10 cellular contexts compared by ENCODE assay signal in the genomic region with DNA sequence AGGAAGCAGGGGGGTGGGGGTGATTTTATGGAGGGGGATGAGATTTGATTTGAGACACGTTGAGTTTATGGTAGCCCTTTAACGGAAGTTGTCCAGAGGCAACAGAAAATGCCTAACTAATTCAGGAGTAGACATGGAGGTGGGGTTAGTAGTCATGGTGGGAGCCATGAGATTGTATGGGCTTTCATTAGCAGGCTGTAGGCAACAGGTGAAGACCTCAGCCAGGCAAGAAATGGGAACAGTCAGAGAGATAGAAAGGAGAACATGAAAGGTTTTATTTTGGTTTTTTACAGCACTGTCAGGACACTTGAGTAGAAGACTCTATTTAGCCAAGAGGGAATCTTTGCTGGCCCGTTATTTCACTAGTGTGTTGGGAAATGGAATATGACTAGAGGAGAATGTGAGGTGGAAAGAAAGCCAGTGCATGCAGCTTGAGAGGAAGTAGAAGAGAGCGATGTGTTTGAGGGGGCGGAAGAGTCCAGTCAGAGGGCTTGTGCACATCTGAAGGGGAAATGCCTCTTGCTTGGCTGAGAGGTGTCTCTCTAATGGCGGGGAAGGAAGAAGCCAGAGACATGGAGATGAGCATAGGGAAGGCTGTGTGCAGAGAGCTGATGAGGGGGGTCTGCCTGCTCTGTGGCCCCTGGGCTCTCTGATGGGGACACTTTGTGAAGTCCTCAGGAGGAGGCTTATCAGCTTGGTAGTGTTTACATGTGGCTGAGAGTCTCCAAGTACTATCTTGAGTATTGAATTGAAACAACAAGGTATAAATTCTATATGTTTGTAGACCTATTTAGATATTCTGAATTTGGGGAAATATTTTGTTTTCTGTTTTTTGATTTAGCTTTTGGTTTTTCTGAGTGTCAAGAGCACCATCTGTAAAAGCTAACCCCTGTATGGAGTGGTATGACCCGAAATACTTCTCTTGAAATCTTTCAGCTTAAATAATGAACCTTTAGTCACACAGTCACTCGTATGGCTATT.
DNase-seq lines count a peak whose midpoint lies in the region; ATAC-seq and TF ChIP-seq lines count a peak whose summit lies in the region.
"Had no signal": no experiment of that assay in that cellular context is flagged by ENCODE, and none has a peak within 500 bp of the region (broad histone marks: within the 10 kb centered on the region; RNA-seq: fewer than 3 reads in every experiment).

No MANE protein-coding gene starts in this region.

- H3K27me3 ChIP-seq in foreskin keratinocyte, result no peaks in the 10 kb centered on the region
- H3K27me3 ChIP-seq: breast epithelium had no signal

- no peak overlapping the region for H3K4me3 ChIP-seq in lower leg skin (ENCODE audit: low read depth, poor library complexity, severe bottlenecking)
- H3K4me3 ChIP-seq: breast epithelium had no signal

- WGBS in lower leg skin, 2 donors, result 87 to 89% methylated on average over 8 of the region's 8 CpGs

- H3K36me3 Mint-ChIP-seq in progenitor cell of endocrine pancreas (ENCODE audit: insufficient read depth), result peaks cover 29% of the 10 kb centered on the region

- H3K4me3 Mint-ChIP-seq in progenitor cell of endocrine pancreas (ENCODE audit: low read depth), result no peak overlapping the region

- peaks cover 3% of the 10 kb centered on the region for H3K9me3 Mint-ChIP-seq in progenitor cell of endocrine pancreas (ENCODE audit: low read depth)

- no peak for TF ChIP-seq POLR2A in lower leg skin (IDR thresholded peaks at IDR 0.05)

- intact Hi-C loops in lower leg skin (cut with DNase I; ENCODE audit: low total_unique reads), result loop anchor here (10.0 kb wide), 1 partner anchor 83 kb away; a partner anchor contains a TSS

- DNase-seq in GF-D8 (lab: John Stamatoyannopoulos, UW) (peak; percentile 74), midbrain (lab: John Stamatoyannopoulos, UW) (peak; percentile 9), progenitor cell of endocrine pancreas (ENCODE audit: low spot score, unreplicated experiment) (no peak), foreskin keratinocyte (no peak), lower leg skin (ENCODE audit: low spot score in 2 of 2) (no peak)
- DNase-seq: left cardiac atrium had no signal

- no peak overlapping the region for H3K27ac Mint-ChIP-seq in progenitor cell of endocrine pancreas

- H3K4me1 ChIP-seq in foreskin keratinocyte, result peaks cover 30% of the 10 kb centered on the region

- H3K27ac ChIP-seq in VCaP (peak overlapping the region; percentile 89), foreskin keratinocyte (no peak overlapping the region)

- ATAC-seq in HG02759 (IDR thresholded peaks at IDR 0.05; ENCODE audit: unreplicated experiment) (peak; percentile 57), foreskin keratinocyte (no peak), GM21381 (IDR thresholded peaks at IDR 0.05; ENCODE audit: unreplicated experiment) (no peak)

- H3K4me1 Mint-ChIP-seq in progenitor cell of endocrine pancreas (ENCODE audit: low read depth), result peaks cover 12% of the 10 kb centered on the region

- H3K27me3 Mint-ChIP-seq in progenitor cell of endocrine pancreas, result no peaks in the 10 kb centered on the region

- TF ChIP-seq CTCF in VCaP (conservative IDR thresholded peaks at IDR 0.05), result no peak
- no peak for TF ChIP-seq CTCF in progenitor cell of endocrine pancreas (IDR thresholded peaks at IDR 0.05; ENCODE audit: unreplicated experiment)
- TF ChIP-seq CTCF in foreskin keratinocyte (conservative IDR thresholded peaks at IDR 0.05), result no peak
- TF ChIP-seq CTCF in lower leg skin (IDR thresholded peaks at IDR 0.05), result no peak

Comparison
In these comparisons a context has a peak if more than half of its experiments do, and no peak if none do; other contexts are left out.
1. DNase-seq: peak in GF-D8 (single experiment) and midbrain (single experiment); none in progenitor cell of endocrine pancreas (single experiment), foreskin keratinocyte (0 of 2) and lower leg skin (0 of 2).